16 cellular contexts compared by ENCODE assay signal in the genomic region with DNA sequence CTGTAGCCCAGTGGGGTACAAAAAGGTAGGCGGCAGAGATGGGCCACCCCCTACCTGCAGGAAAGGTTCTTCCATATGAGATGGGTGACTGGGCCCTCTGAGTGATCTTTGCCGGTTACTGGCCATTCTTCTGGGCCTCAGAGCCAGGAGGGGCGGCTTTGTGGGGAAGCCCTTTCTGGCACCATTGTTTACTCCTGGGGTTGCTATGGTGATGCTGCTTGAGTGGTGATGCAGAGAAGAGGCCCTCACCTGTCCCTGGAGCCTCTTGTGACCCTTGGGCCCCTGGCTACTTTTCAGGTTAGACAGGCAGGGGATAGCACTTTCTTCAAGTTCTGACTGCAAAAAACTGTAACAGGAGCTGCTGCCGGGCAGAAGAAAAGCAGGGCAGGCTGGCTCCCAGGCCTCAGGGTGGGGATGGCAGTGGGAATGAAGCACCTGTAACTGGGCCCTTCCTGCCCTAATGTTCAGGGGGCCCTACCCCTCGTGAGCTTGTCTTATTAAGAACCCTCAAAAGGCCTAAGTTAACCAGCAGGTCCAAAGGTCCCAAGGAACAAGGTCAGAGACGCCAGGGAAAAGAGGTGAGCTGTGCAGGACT. TPM values are rescaled to one million over a fixed set of nuclear protein-coding genes. Genes with fewer than 3 reads are reported as not detected.
DNase-seq lines count a peak whose midpoint lies in the region; ATAC-seq and TF ChIP-seq lines count a peak whose summit lies in the region.
"Had no signal": no experiment of that assay in that cellular context is flagged by ENCODE, and none has a peak within 500 bp of the region (broad histone marks: within the 10 kb centered on the region; RNA-seq: fewer than 3 reads in every experiment).

Gene TEX52, minus strand, starts transcription at position 139 of the 595 bp plus-strand sequence. Its CDS starts 13 bp downstream, at position 126.

- H4K20me1 ChIP-seq in hepatocyte (ENCODE audit: insufficient read depth, poor library complexity, severe bottlenecking): no peaks in the 10 kb centered on the region

- no peak for TF ChIP-seq POLR2A in heart left ventricle (IDR thresholded peaks at IDR 0.05)

- H3K9me3 ChIP-seq in hepatocyte (ENCODE audit: low read depth) (no peaks in the 10 kb centered on the region), heart left ventricle (no peaks in the 10 kb centered on the region)
- H3K9me3 ChIP-seq: stomach had no signal

- no peaks in the 10 kb centered on the region for H3K9me2 ChIP-seq in hepatocyte (replicated peaks; ENCODE audit: insufficient read depth)

- DNase-seq in DMS79 treated with DMSO at 0.1 percent for 48 hours (lab: John Stamatoyannopoulos, UW): peak; percentile 71
- DNase-seq in NCI-H510A treated with DMSO at 0.1 percent for 48 hours (lab: John Stamatoyannopoulos, UW): peak; percentile 85
- peak; percentile 57 for DNase-seq in hepatocyte (ENCODE audit: low spot score)
- DNase-seq in heart left ventricle: no peak
- DNase-seq: activated T-cell treated with anti-CD3 and anti-CD28 coated beads, Interleukin-2, amount 50 U/mL, for 48 hours; C1 segment of cervical spinal cord; hippocampal formation; NCI-H2171 treated with DMSO at 0.1 percent for 48 hours; Right ventricle myocardium superior; stomach had no signal

- 65% methylated on average over 6 of the region's 6 CpGs for WGBS in hepatocyte (ENCODE audit: low lambda C conversion rate, missing lambda C conversion rate)
- 77 to 97% (median 95%) methylated on average over 4 to 6 of the region's 6 CpGs for WGBS in heart left ventricle, 4 donors

- H3K4me3 ChIP-seq in hepatocyte (no peak within 1 kb of the TSS), heart left ventricle (no peak within 1 kb of the TSS)
- H3K4me3 ChIP-seq: stomach had no signal

- H3K27ac ChIP-seq in 22Rv1 (peak within 1 kb of the TSS; percentile 29; the same call in 1 of the 2 replicates), hepatocyte (peak within 1 kb of the TSS; percentile 53), heart left ventricle (no peak within 1 kb of the TSS)
- H3K27ac ChIP-seq: stomach had no signal

- no peak within 1 kb of the TSS for H2AFZ ChIP-seq in hepatocyte

- intact Hi-C loops in heart left ventricle (cut with DNase I): loop anchor here in 9 of 10 donors (5.0 to 10.0 kb wide), 4 partner anchors 85 to 178 kb away; no protein-coding TSS in a partner anchor

- no peaks in the 10 kb centered on the region for H3K79me2 ChIP-seq in hepatocyte

- H3K4me1 ChIP-seq in hepatocyte (ENCODE audit: insufficient read depth): no peaks in the 10 kb centered on the region
- peaks cover 0 to 3% (median 0%) of the 10 kb centered on the region in 12 donors for H3K4me1 ChIP-seq in heart left ventricle
- H3K4me1 ChIP-seq: stomach had no signal

- no peaks in the 10 kb centered on the region for H3K27me3 ChIP-seq in hepatocyte
- no peaks in the 10 kb centered on the region for H3K27me3 ChIP-seq in heart left ventricle
- H3K27me3 ChIP-seq: stomach had no signal

- H3K4me2 ChIP-seq in hepatocyte: no peak within 1 kb of the TSS

- H3K36me3 ChIP-seq in hepatocyte (replicated peaks; ENCODE audit: insufficient read depth, low read depth) (no peaks in the 10 kb centered on the region), heart left ventricle (peaks cover 0 to 20% (median 0%) of the 10 kb centered on the region in 9 donors)

- TF ChIP-seq CTCF in 22Rv1 (IDR thresholded peaks at IDR 0.05) (no peak), hepatocyte (IDR thresholded peaks at IDR 0.05; ENCODE audit: poor library complexity) (no peak), heart left ventricle (IDR thresholded peaks at IDR 0.05) (no peak)

- ATAC-seq in HG02981 (IDR thresholded peaks at IDR 0.05; ENCODE audit: unreplicated experiment) (no peak), GM18520 (IDR thresholded peaks at IDR 0.05; ENCODE audit: unreplicated experiment) (no peak), HG02642 (IDR thresholded peaks at IDR 0.05; ENCODE audit: poor library complexity, unreplicated experiment) (no peak), heart left ventricle (no peak)

RNA-seq across cellular contexts. Expression of gene TEX52, which starts in this region (rescaled TPM):
- total RNA-seq in hepatocyte (not detected in 2 replicates), heart left ventricle (not detected)
- polyA plus RNA-seq in hepatocyte (not detected in 2 replicates), heart left ventricle (not detected)
- total RNA-seq: bronchial epithelial cell, mesenteric fat pad, Right ventricle myocardium superior, stomach had no signal
- polyA plus RNA-seq: stomach had no signal

Comparison
In these comparisons a context has a peak if more than half of its experiments do, and no peak if none do; other contexts are left out.
1. Peak in DNase-seq and H3K27ac ChIP-seq in hepatocyte; RNA of the gene not detected or under 1 TPM.
2. DNase-seq: peak in DMS79 treated with DMSO at 0.1 percent for 48 hours (single experiment) and NCI-H510A treated with DMSO at 0.1 percent for 48 hours (single experiment); none in heart left ventricle (0 of 5).